ENCODE assay signal across 12 cellular contexts in the genomic region with DNA sequence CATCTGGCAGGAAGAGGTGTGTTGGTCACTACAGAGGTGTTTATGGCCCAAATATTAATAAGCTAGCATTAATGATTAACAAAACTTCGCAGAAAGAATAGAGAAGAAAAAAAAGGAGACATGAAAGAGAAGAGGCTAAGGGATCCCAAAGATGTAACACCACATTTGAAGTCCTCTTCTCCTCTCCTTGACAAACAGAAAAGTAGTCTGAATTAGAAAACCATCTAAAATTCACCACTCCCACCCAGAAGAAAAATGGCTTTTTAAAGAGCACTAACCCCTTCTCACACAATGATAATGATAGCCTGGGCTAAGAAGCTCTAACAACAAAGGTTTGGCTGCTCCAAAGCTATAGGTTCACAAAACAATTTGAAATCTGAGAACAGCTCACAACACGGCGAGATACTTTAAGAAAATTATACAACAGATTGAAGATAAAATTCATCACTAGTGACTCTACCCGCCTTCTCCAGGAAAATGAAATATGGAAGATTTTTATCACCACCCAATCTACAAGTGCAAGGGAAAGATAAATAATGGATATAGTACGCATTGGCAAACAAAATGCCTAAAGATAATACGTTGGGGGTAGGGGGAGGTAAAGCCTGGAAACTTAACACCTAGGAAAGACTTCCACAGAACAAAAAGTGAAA. TPM values are rescaled to one million over a fixed set of nuclear protein-coding genes. Genes with fewer than 3 reads are reported as not detected.
DNase-seq lines count a peak whose midpoint lies in the region; ATAC-seq and TF ChIP-seq lines count a peak whose summit lies in the region.
"Had no signal": no experiment of that assay in that cellular context is flagged by ENCODE, and none has a peak within 500 bp of the region (broad histone marks: within the 10 kb centered on the region; RNA-seq: fewer than 3 reads in every experiment).

No MANE protein-coding gene starts in this region.

- H2AK9ac ChIP-seq in IMR-90 (replicated peaks; ENCODE audit: low read depth, low read length, poor library complexity), result no peak overlapping the region

- H2BK20ac ChIP-seq in IMR-90 (ENCODE audit: low read depth, low read length), result no peak overlapping the region

- H4K8ac ChIP-seq in IMR-90 (ENCODE audit: low read depth in 2 of 2, low read length in 2 of 2), result no peak overlapping the region

- no peaks in the 10 kb centered on the region for H3K27me3 ChIP-seq in IMR-90 (ENCODE audit: control insufficient read depth, insufficient read depth, low read length)
- no peaks in the 10 kb centered on the region for H3K27me3 ChIP-seq in ectodermal cell (ENCODE audit: control insufficient read depth, insufficient read depth, low read length, poor library complexity, severe bottlenecking)
- no peaks in the 10 kb centered on the region for H3K27me3 ChIP-seq in upper lobe of right lung
- H3K27me3 ChIP-seq: stomach had no signal

- POLR2A ChIA-PET in IMR-90 (lab: Charles Lee; ENCODE audit: unreplicated experiment), result interaction anchor here (1.1 kb wide), 1 partner anchor 30 kb away, joined by 4 read pairs; no protein-coding TSS in a partner anchor

- no peak for TF ChIP-seq CTCF in IMR-90 (conservative IDR thresholded peaks at IDR 0.05; ENCODE audit: low read depth, low read length)
- no peak for TF ChIP-seq CTCF in neural crest cell (conservative IDR thresholded peaks at IDR 0.05)
- no peak for TF ChIP-seq CTCF in upper lobe of right lung (IDR thresholded peaks at IDR 0.05)

- no peaks in the 10 kb centered on the region for H3K36me3 Mint-ChIP-seq in neural crest cell (ENCODE audit: low read depth)

- H3K4me3 ChIP-seq in IMR-90 (ENCODE audit: insufficient read depth, low read depth, low read length) (peak overlapping the region; percentile 27; the same call in 1 of the 2 replicates), ectodermal cell (ENCODE audit: insufficient read depth, low read depth, low read length) (peak overlapping the region; percentile 23), upper lobe of right lung (no peak overlapping the region)
- H3K4me3 ChIP-seq: stomach had no signal

- DNase-seq in IMR-90 (no peak), neural crest cell (ENCODE audit: low read depth, low spot score) (no peak), upper lobe of right lung (no peak), NCI-H345 treated with DMSO at 0.1 percent for 48 hours (lab: John Stamatoyannopoulos, UW; ENCODE audit: unreplicated experiment) (no peak), medulla oblongata (ENCODE audit: extremely low spot score) (no peak)
- DNase-seq: activated effector memory CD4-positive, alpha-beta T cell treated with Interleukin-2 at 50 U/mL for 16 hours; NCI-H774; stomach had no signal

- H4K5ac ChIP-seq in IMR-90 (ENCODE audit: low read depth, low read length), result no peak overlapping the region

- peak overlapping the region; percentile 94; the same call in 1 of the 2 replicates for H3K4me2 ChIP-seq in IMR-90 (ENCODE audit: low read depth, low read length)

- no peaks in the 10 kb centered on the region for H3K27me3 Mint-ChIP-seq in neural crest cell (ENCODE audit: low read depth)

- no peak for TF ChIP-seq RAD21 in IMR-90 (IDR thresholded peaks at IDR 0.05; ENCODE audit: low read length)

- 0 out of 2 replicates have a peak overlapping the region, but pooled peaks have one; percentile 27 for H3K14ac ChIP-seq in IMR-90 (replicated peaks; ENCODE audit: low read depth, low read length)

- H2AFZ ChIP-seq in IMR-90 (replicated peaks; ENCODE audit: low read length, poor library complexity), result no peak overlapping the region

- no peak overlapping the region for H2AK5ac ChIP-seq in IMR-90 (ENCODE audit: low read depth, low read length)

- H4K91ac ChIP-seq in IMR-90 (ENCODE audit: insufficient read depth, low read depth, low read length), result no peak overlapping the region

- intact Hi-C loops in IMR-90 (cut with micrococcal nuclease), result loop anchor here (5.0 kb wide), 1 partner anchor 153 kb away; no protein-coding TSS in a partner anchor
- intact Hi-C loops in upper lobe of right lung (cut with DNase I), result no loop called here

- H3K27ac ChIP-seq in IMR-90 (ENCODE audit: insufficient read depth, low read length) (no peak overlapping the region), ectodermal cell (ENCODE audit: insufficient read depth, low read depth, low read length, poor library complexity, severe bottlenecking) (peak overlapping the region; percentile 60), upper lobe of right lung (no peak overlapping the region)

- peaks cover 72% of the 10 kb centered on the region for H3K4me1 Mint-ChIP-seq in neural crest cell

- ATAC-seq in IMR-90 (ENCODE audit: low read depth) (no peak), upper lobe of right lung (no peak)
- ATAC-seq: left lobe of liver had no signal

- no peak overlapping the region for H2BK15ac ChIP-seq in IMR-90 (ENCODE audit: low read depth, low read length)

- TF ChIP-seq POLR2A in IMR-90 (IDR thresholded peaks at IDR 0.05; ENCODE audit: low read depth, low read length), result 0 out of 2 replicates have a peak, but pooled peaks have one; percentile 23

- H2BK120ac ChIP-seq in IMR-90 (ENCODE audit: low read depth, low read length), result no peak overlapping the region

- H2BK5ac ChIP-seq in IMR-90 (ENCODE audit: low read depth, low read length, poor library complexity, severe bottlenecking), result peak overlapping the region; percentile 58

- no peak overlapping the region; the same call in 1 of the 2 replicates for H3K18ac ChIP-seq in IMR-90 (ENCODE audit: low read depth, low read length)

- no peaks in the 10 kb centered on the region for H3K9me3 Mint-ChIP-seq in neural crest cell
- H3K9me3 Mint-ChIP-seq: T-helper 2 cell treated with Interferon-gamma antibody and Interleukin-4, amounts not matched to agents 5 μg/mL and 100 μg/mL, for 36 hours had no signal

- in situ Hi-C loops in IMR-90 (cut with MboI; ENCODE audit: low sequenced_read_pairs), result loop anchor here (5.0 kb wide), 1 partner anchor 57 kb away; no protein-coding TSS in a partner anchor

- no peak overlapping the region for H3K4ac ChIP-seq in IMR-90 (ENCODE audit: low read depth, low read length)

- no TSS peak for BruUV-seq in IMR-90 (replicated peaks; lab: Mats Ljungman, UMichigan)

- H3K27ac Mint-ChIP-seq in neural crest cell (ENCODE audit: unreplicated experiment), result no peak overlapping the region
- H3K27ac Mint-ChIP-seq: T-helper 2 cell treated with Interferon-gamma antibody and Interleukin-4, amounts not matched to agents 5 μg/mL and 100 μg/mL, for 36 hours had no signal

- no peak overlapping the region for H3K56ac ChIP-seq in IMR-90 (ENCODE audit: extremely low read depth, insufficient read depth, low read length)

- H3K4me3 Mint-ChIP-seq in neural crest cell, result peak overlapping the region; percentile 0
- H3K4me3 Mint-ChIP-seq: T-helper 2 cell treated with Interferon-gamma antibody and Interleukin-4, amounts not matched to agents 5 μg/mL and 100 μg/mL, for 36 hours had no signal

- no peaks in the 10 kb centered on the region for H3K36me3 ChIP-seq in ES-I3 (ENCODE audit: insufficient read depth, low read length)
- peaks cover 7% of the 10 kb centered on the region for H3K36me3 ChIP-seq in IMR-90 (ENCODE audit: control insufficient read depth, insufficient read depth, low read length)
- H3K36me3 ChIP-seq in ectodermal cell (ENCODE audit: control insufficient read depth, insufficient read depth, low read length), result no peaks in the 10 kb centered on the region
- no peaks in the 10 kb centered on the region for H3K36me3 ChIP-seq in upper lobe of right lung
- H3K36me3 ChIP-seq: stomach had no signal

- CTCF ChIA-PET in IMR-90 (lab: Yijun Ruan, JAX), result interaction anchor here (1.4 kb wide), 1 partner anchor 58 kb away, joined by 4 read pairs; no protein-coding TSS in a partner anchor

- peak overlapping the region; percentile 50; the same call in 1 of the 2 replicates for H3K23ac ChIP-seq in IMR-90 (ENCODE audit: low read depth, low read length)

- H3K9ac ChIP-seq in ES-I3 (ENCODE audit: low read depth, low read length), result peak overlapping the region; percentile 30
- no peak overlapping the region; the same call in 1 of the 2 replicates for H3K9ac ChIP-seq in IMR-90 (ENCODE audit: low read depth, low read length)

- dilution Hi-C loops in IMR-90 (cut with HindIII; ENCODE audit: low sequenced_read_pairs, unreplicated experiment), result no loop called here

- H4K20me1 ChIP-seq in IMR-90 (ENCODE audit: insufficient read depth, low read length), result peaks cover 93% of the 10 kb centered on the region

- H3K4me1 ChIP-seq in ES-I3 (ENCODE audit: insufficient read depth, low read length) (peaks cover 61% of the 10 kb centered on the region), IMR-90 (ENCODE audit: control insufficient read depth, insufficient read depth, low read length) (peaks cover 22% of the 10 kb centered on the region), ectodermal cell (ENCODE audit: control insufficient read depth, insufficient read depth, low read length) (peaks cover 19% of the 10 kb centered on the region), upper lobe of right lung (peaks cover 47% of the 10 kb centered on the region)

- no CpG with 5 or more reads among the region's 6 CpGs for WGBS in IMR-90 (ENCODE audit: extremely low coverage in 2 of 2, insufficient read length in 1 of 2), 2 experiments
- WGBS in ectodermal cell, 2 experiments, result 0 to 13% methylated on average over 3 to 5 of the region's 6 CpGs

- H3K9me3 ChIP-seq in ES-I3 (ENCODE audit: control insufficient read depth, insufficient read depth, low read length) (no peaks in the 10 kb centered on the region), IMR-90 (ENCODE audit: control insufficient read depth, insufficient read depth, low read length) (no peaks in the 10 kb centered on the region), ectodermal cell (ENCODE audit: control insufficient read depth, low read length) (no peaks in the 10 kb centered on the region), upper lobe of right lung (no peaks in the 10 kb centered on the region)
- H3K9me3 ChIP-seq: stomach had no signal

- peaks cover 8% of the 10 kb centered on the region; the same call in 1 of the 2 replicates for H3K9me1 ChIP-seq in IMR-90 (ENCODE audit: insufficient read depth, low read length)

- H3K79me1 ChIP-seq in IMR-90 (ENCODE audit: low read depth in 1 of 2, low read length in 2 of 2), result peaks cover 0 to 12% of the 10 kb centered on the region in 2 experiments; a peak in 1 of 4 replicates

TF ChIP-seq in IMR-90, 13 proteins besides CTCF, POLR2A, EP300 and RAD21 (continues in another document):
- TF ChIP-seq NFE2L2 (IDR thresholded peaks at IDR 0.05; ENCODE audit: low read depth, low read length), result no peak

RNA-seq across cellular contexts. Expression of gene ITGB1, which starts 7.4 kb away (rescaled TPM):
- total RNA-seq in IMR-90 (2012; rRNA removed), result 1,331 and 2,388 TPM in 2 replicates
- 1,631 and 2,066 TPM in 2 replicates for polyA plus RNA-seq in IMR-90 (2012; rRNA removed)
- 248 and 281 TPM in 2 replicates for polyA plus RNA-seq in IMR-90 (2012; cell fraction: cytosol; rRNA removed)
- polyA plus RNA-seq in IMR-90 (2012; cell fraction: nucleus; rRNA removed; ENCODE audit: low replicate concordance), result 53.9 and 506 TPM in 2 replicates
- 209 TPM for polyA plus RNA-seq in ectodermal cell (2013, experiment 1 of 4)
- polyA plus RNA-seq in ectodermal cell (2013, experiment 2 of 4), result 208 TPM
- polyA plus RNA-seq in ectodermal cell (2013, experiment 3 of 4), result 184 TPM
- 199 TPM for polyA plus RNA-seq in ectodermal cell (2013, experiment 4 of 4)
- total RNA-seq in neural crest cell, result 220 and 236 TPM in 2 replicates
- 517 TPM for total RNA-seq in upper lobe of right lung
